ENCODE assay signal across 8 cellular contexts in genomic region chr2:110865188-110865587, GRCh38.
DNase-seq lines count a peak whose midpoint lies in the region; ATAC-seq and TF ChIP-seq lines count a peak whose summit lies in the region.

No MANE protein-coding gene starts in this region.

- H3K27ac ChIP-seq in CD8-positive, alpha-beta memory T cell (ENCODE audit: low read depth, low read length), result no peak overlapping the region
- no peak overlapping the region for H3K27ac ChIP-seq in psoas muscle

- H3K4me3 Mint-ChIP-seq in CD8-positive, alpha-beta memory T cell, result peak overlapping the region in 4 of 7 donors; percentile 24 to 60 (median 50)
- H3K4me3 Mint-ChIP-seq in activated CD8-positive, alpha-beta T cell treated with anti-CD3 and anti-CD28 coated beads for 36 hours, result no peak overlapping the region

- no peak for DNase-seq in CD8-positive, alpha-beta memory T cell
- DNase-seq in activated CD8-positive, alpha-beta T cell treated with anti-CD3 and anti-CD28 coated beads for 36 hours, result peak; percentile 66
- no peak for DNase-seq in NCI-H510A treated with DMSO at 0.1 percent for 48 hours (lab: John Stamatoyannopoulos, UW)
- no peak for DNase-seq in NCI-H1417 treated with DMSO at 0.1 percent for 48 hours (lab: John Stamatoyannopoulos, UW)
- no peak for DNase-seq in psoas muscle
- DNase-seq in NCI-H1417 (lab: John Stamatoyannopoulos, UW), result no peak

- no peaks in the 10 kb centered on the region for H3K9me3 ChIP-seq in CD8-positive, alpha-beta memory T cell (ENCODE audit: low read length)
- H3K9me3 ChIP-seq in psoas muscle, result no peaks in the 10 kb centered on the region

- no peaks in the 10 kb centered on the region for H3K36me3 Mint-ChIP-seq in CD8-positive, alpha-beta memory T cell
- H3K36me3 Mint-ChIP-seq in activated CD8-positive, alpha-beta T cell treated with anti-CD3 and anti-CD28 coated beads for 36 hours (ENCODE audit: low read depth), result no peaks in the 10 kb centered on the region

- TF ChIP-seq CTCF in activated CD8-positive, alpha-beta T cell treated with anti-CD3 and anti-CD28 coated beads for 36 hours (IDR thresholded peaks at IDR 0.05), result no peak
- TF ChIP-seq CTCF in psoas muscle (IDR thresholded peaks at IDR 0.05), result no peak

- H3K9me3 Mint-ChIP-seq in CD8-positive, alpha-beta memory T cell, result no peaks in the 10 kb centered on the region
- no peaks in the 10 kb centered on the region for H3K9me3 Mint-ChIP-seq in activated CD8-positive, alpha-beta T cell treated with anti-CD3 and anti-CD28 coated beads for 36 hours

- no peak overlapping the region for H3K4me3 ChIP-seq in CD8-positive, alpha-beta memory T cell (ENCODE audit: low read length)
- no peak overlapping the region for H3K4me3 ChIP-seq in psoas muscle

- peaks cover 2 to 3% of the 10 kb centered on the region in 2 donors for H3K27me3 Mint-ChIP-seq in CD8-positive, alpha-beta memory T cell
- H3K27me3 Mint-ChIP-seq in activated CD8-positive, alpha-beta T cell treated with anti-CD3 and anti-CD28 coated beads for 36 hours, result peaks cover 16% of the 10 kb centered on the region

- no peaks in the 10 kb centered on the region for H3K36me3 ChIP-seq in CD8-positive, alpha-beta memory T cell (ENCODE audit: insufficient read depth, low read length)
- H3K36me3 ChIP-seq in psoas muscle (ENCODE audit: insufficient read depth in 1 of 2, low read depth in 1 of 2), result no peaks in the 10 kb centered on the region

- peaks cover 21 to 35% (median 26%) of the 10 kb centered on the region in 3 donors for H3K4me1 Mint-ChIP-seq in CD8-positive, alpha-beta memory T cell
- H3K4me1 Mint-ChIP-seq in activated CD8-positive, alpha-beta T cell treated with anti-CD3 and anti-CD28 coated beads for 36 hours (ENCODE audit: low read depth), result peaks cover 60% of the 10 kb centered on the region

- CTCF ChIA-PET in CD8-positive, alpha-beta memory T cell (lab: Charles Lee), result no interaction called here
- CTCF ChIA-PET in activated CD8-positive, alpha-beta T cell treated with anti-CD3 and anti-CD28 coated beads for 36 hours (lab: Charles Lee), result interaction anchor here (1.8 to 9.2 kb wide), 3 partner anchors 11 to 53 kb away, joined by 9 to 50 read pairs (median 9); no protein-coding TSS in a partner anchor

- intact Hi-C loops in activated CD8-positive, alpha-beta T cell treated with anti-CD3 and anti-CD28 coated beads for 36 hours (cut with micrococcal nuclease), result no loop called here
- intact Hi-C loops in psoas muscle (cut with DNase I), result no loop called here

- peaks cover 20% of the 10 kb centered on the region for H3K4me1 ChIP-seq in CD8-positive, alpha-beta memory T cell (ENCODE audit: insufficient read depth, low read length)
- no peaks in the 10 kb centered on the region for H3K4me1 ChIP-seq in psoas muscle

- ATAC-seq in GM19025 (IDR thresholded peaks at IDR 0.05; ENCODE audit: low read depth, unreplicated experiment) (peak; percentile 95), HG02973 (IDR thresholded peaks at IDR 0.05; ENCODE audit: unreplicated experiment) (peak; percentile 90), psoas muscle (no peak)
- ATAC-seq in activated CD8-positive, alpha-beta T cell treated with anti-CD3 and anti-CD28 coated beads for 36 hours, result peak; percentile 74

- no peaks in the 10 kb centered on the region for H3K27me3 ChIP-seq in CD8-positive, alpha-beta memory T cell (ENCODE audit: insufficient read depth, low read length, poor library complexity, severe bottlenecking)
- H3K27me3 ChIP-seq in psoas muscle (ENCODE audit: insufficient read depth in 3 of 3, low read length in 2 of 3), result peaks cover 0 to 9% (median 0%) of the 10 kb centered on the region in 3 donors

- 84 to 94% (median 89%) methylated on average over 5 of the region's 5 CpGs for WGBS in psoas muscle, 3 donors

- POLR2A ChIA-PET in CD8-positive, alpha-beta memory T cell (lab: Charles Lee), result no interaction called here
- POLR2A ChIA-PET in activated CD8-positive, alpha-beta T cell treated with anti-CD3 and anti-CD28 coated beads for 36 hours (lab: Charles Lee), result interaction anchor here (1.4 kb wide), 1 partner anchor 18 kb away, joined by 6 read pairs; no protein-coding TSS in a partner anchor

- H3K27ac Mint-ChIP-seq in CD8-positive, alpha-beta memory T cell, result peak overlapping the region in 7 of 8 donors; percentile 32 to 82 (median 74)
- H3K27ac Mint-ChIP-seq in activated CD8-positive, alpha-beta T cell treated with anti-CD3 and anti-CD28 coated beads for 36 hours, result no peak overlapping the region

Comparison
In these comparisons a context has a peak if more than half of its experiments do, and no peak if none do; other contexts are left out.
1. ATAC-seq: peak in GM19025 (single experiment), HG02973 (single experiment) and activated CD8-positive, alpha-beta T cell treated with anti-CD3 and anti-CD28 coated beads for 36 hours (single experiment); none in psoas muscle (0 of 4).